Comparison of ENCODE assay signal across 1 cellular context in genomic region chr6:26330835-26331808, GRCh38.
TF ChIP-seq lines count a peak whose summit lies in the region.

No MANE protein-coding gene starts in this region.

TF ChIP-seq in A549, 52 proteins besides CTCF, POLR2A, EP300 and RAD21 (continued from another document):
- TF ChIP-seq, protein P1, sequence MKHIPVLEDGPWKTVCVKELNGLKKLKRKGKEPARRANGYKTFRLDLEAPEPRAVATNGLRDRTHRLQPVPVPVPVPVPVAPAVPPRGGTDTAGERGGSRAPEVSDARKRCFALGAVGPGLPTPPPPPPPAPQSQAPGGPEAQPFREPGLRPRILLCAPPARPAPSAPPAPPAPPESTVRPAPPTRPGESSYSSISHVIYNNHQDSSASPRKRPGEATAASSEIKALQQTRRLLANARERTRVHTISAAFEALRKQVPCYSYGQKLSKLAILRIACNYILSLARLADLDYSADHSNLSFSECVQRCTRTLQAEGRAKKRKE (CRISPR knock-in tag; IDR thresholded peaks at IDR 0.05; ENCODE audit: low read depth): no peak
TF ChIP-seq in A549: peak in this region for 4.
